In the genomic region with DNA sequence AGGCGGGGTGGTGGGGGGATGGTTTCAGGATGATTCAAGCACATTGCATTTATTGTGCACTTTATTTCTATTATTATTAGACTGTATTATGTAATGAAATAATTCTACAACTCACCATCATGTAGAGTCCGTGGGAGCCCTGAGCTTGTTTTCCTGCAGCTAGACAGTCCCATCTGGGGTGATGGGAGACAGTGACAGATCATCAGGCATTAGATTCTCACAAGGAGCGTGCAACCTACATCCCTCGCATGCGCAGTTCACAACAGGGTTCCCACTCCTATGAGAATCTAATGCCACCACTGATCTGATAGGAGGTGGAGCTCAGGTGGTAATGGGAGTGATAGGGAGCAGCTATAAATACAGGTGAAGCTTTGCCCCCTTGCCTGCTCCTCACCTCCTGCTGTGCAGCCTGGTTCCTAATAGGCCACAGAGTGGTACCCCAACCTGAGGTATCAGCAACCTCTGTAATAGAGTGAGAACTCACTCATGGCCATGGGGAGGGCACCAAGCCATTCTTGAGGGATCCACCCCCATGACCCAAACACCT, we compare ENCODE assay signal across 10 cellular contexts. TPM values are rescaled to one million over a fixed set of nuclear protein-coding genes. Genes with fewer than 3 reads are reported as not detected.
"Had no signal": no experiment of that assay in that cellular context is flagged by ENCODE, and none has a peak within 500 bp of the region (broad histone marks: within the 10 kb centered on the region; RNA-seq: fewer than 3 reads in every experiment).

No MANE protein-coding gene starts in this region.

RNA-seq across cellular contexts. Expression of a gene that starts 40.9 kb away (rescaled TPM):
- total RNA-seq: activated B cell treated with CpG ODN at 0.5 μM for 24 hours; activated CD4-positive, alpha-beta memory T cell treated with anti-CD3 and anti-CD28 coated beads for 36 hours; activated CD4-positive, alpha-beta memory T cell treated with anti-CD3 and anti-CD28 coated beads, Interleukin-2, amount 10 ng/mL, durations not matched to agents 7 days and 5 days; activated CD4-positive, alpha-beta T cell treated with anti-CD3 and anti-CD28 coated beads, Interleukin-2, amount 10 ng/mL, durations not matched to agents 7 days and 5 days; activated CD8-positive, alpha-beta memory T cell treated with anti-CD3 and anti-CD28 coated beads for 36 hours; activated CD8-positive, alpha-beta T cell treated with anti-CD3 and anti-CD28 coated beads for 36 hours; activated CD8-positive, alpha-beta T cell treated with anti-CD3 and anti-CD28 coated beads, Interleukin-2, amount 10 ng/mL, durations not matched to agents 7 days and 5 days; T-helper 1 cell treated with Interleukin-12 subunit alpha and Interleukin-12 subunit beta and Interleukin-4 antibody, amounts not matched to agents 30 ng/mL and 1 ng/mL, for 36 hours; T-helper 17 cell; T-helper 2 cell treated with Interferon-gamma antibody and Interleukin-4, amounts not matched to agents 100 ng/mL and 5 ng/mL, for 36 hours had no signal
